21 cellular contexts compared by ENCODE assay signal in the genomic region with DNA sequence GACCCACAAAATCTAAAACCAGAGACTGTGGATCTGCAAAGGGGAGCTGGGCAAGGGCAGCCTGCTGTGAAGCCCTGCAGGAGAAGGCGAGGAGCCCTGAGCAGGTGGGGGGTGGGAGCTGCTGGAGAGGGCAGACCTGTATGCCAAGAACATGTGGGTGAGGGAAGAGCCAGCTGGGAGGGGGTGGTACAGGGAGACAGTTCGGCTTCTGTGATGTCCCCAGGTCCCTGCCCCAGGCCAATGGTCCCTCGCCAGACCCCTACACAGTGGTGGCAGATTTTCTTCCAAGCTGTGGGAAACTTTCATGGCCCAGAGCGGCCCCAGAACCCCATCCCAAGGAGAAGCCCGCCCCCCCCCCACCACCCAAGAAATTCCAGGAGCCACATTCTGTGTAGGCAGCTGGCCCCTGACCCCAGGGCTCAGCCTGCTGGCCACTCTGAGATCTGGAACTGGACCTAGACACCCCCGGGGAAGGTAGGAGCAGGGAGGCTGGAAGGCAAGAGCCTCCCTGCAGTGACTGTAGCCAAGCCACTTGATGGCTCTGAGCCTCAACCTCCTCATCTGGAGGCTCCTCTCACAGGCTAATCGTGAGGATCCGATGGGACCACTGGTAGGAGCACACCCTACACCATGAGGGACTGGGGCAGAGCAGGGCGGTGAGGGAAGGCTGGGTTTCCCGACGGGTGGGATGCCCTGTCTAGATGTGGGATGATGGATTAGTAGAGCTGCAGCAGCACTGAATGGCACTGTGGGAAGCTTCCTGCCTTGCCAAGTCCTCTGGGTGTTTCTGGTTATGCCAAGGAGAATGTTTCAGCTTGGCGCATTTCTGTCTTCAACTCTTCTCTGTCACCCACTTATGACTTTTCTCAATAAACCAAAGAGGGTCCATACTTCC. TPM values are rescaled to one million over a fixed set of nuclear protein-coding genes. Genes with fewer than 3 reads are reported as not detected.
A peak's percentile ranks its signal among the peaks of the same experiment; 100 is the strongest.
DNase-seq lines count a peak whose midpoint lies in the region; TF ChIP-seq lines count a peak whose summit lies in the region.
"Had no signal": no experiment of that assay in that cellular context is flagged by ENCODE, and none has a peak within 500 bp of the region (broad histone marks: within the 10 kb centered on the region; RNA-seq: fewer than 3 reads in every experiment).

No MANE protein-coding gene starts in this region.

- peak overlapping the region; percentile 10 for H3K4me3 Mint-ChIP-seq in osteocyte (ENCODE audit: unreplicated experiment)
- H3K4me3 Mint-ChIP-seq: stimulated activated naive CD8-positive, alpha-beta T cell treated with anti-CD3 and anti-CD28 coated beads, Interleukin-15, amount 100 ng/mL, for 72 hours had no signal

- TF ChIP-seq CTCF in GM20000 (IDR thresholded peaks at IDR 0.05; ENCODE audit: extremely low read depth, missing control alignments) (no peak), fibroblast of lung (conservative IDR thresholded peaks at IDR 0.05 in 1 of 2, IDR thresholded peaks at IDR 0.05 in 1 of 2; ENCODE audit: low read depth in 1 of 2, low read length in 2 of 2) (no peak), osteocyte (IDR thresholded peaks at IDR 0.05) (no peak)

- H3K36me3 Mint-ChIP-seq in osteocyte (ENCODE audit: unreplicated experiment): peaks cover 3% of the 10 kb centered on the region

- peaks cover 1% of the 10 kb centered on the region for H3K36me3 ChIP-seq in fibroblast of lung (ENCODE audit: control insufficient read depth, insufficient read depth, low read length)
- H3K36me3 ChIP-seq: right lobe of liver had no signal

- H3K27me3 ChIP-seq in fibroblast of lung (ENCODE audit: control insufficient read depth, insufficient read depth, low read length): no peaks in the 10 kb centered on the region
- H3K27me3 ChIP-seq: right lobe of liver had no signal

- H3K9me3 Mint-ChIP-seq in osteocyte (ENCODE audit: unreplicated experiment): no peaks in the 10 kb centered on the region
- H3K9me3 Mint-ChIP-seq: stimulated activated naive CD8-positive, alpha-beta T cell treated with anti-CD3 and anti-CD28 coated beads, Interleukin-15, amount 100 ng/mL, for 72 hours had no signal

- H3K4me1 ChIP-seq in fibroblast of lung (ENCODE audit: control insufficient read depth, extremely low read depth, insufficient read depth, low read length): peaks cover 24% of the 10 kb centered on the region
- H3K4me1 ChIP-seq: right lobe of liver had no signal

- peak overlapping the region; percentile 23 for H3K27ac ChIP-seq in fibroblast of lung (ENCODE audit: insufficient read depth, low read length)
- H3K27ac ChIP-seq: right lobe of liver had no signal

- H3K9ac ChIP-seq in fibroblast of lung (ENCODE audit: insufficient read depth, low read length): no peak overlapping the region

- H3K9me3 ChIP-seq in fibroblast of lung (ENCODE audit: control insufficient read depth, insufficient read depth, low read depth, low read length): no peaks in the 10 kb centered on the region
- H3K9me3 ChIP-seq: right lobe of liver had no signal

- no peak overlapping the region for H3K4me2 ChIP-seq in fibroblast of lung (ENCODE audit: extremely low read depth, insufficient read depth, low read length)

- H4K20me1 ChIP-seq in fibroblast of lung (ENCODE audit: control insufficient read depth, extremely low read depth, insufficient read depth, low read length): no peaks in the 10 kb centered on the region

- no peaks in the 10 kb centered on the region for H3K79me2 ChIP-seq in fibroblast of lung (ENCODE audit: control insufficient read depth, insufficient read depth, low read length)

- no peak overlapping the region for H3K4me3 ChIP-seq in fibroblast of lung (replicated peaks in 1 of 4; ENCODE audit: control extremely low read depth in 1 of 4, insufficient read depth in 1 of 4, low read depth in 3 of 4, low read length in 4 of 4)
- H3K4me3 ChIP-seq: right lobe of liver had no signal

- peaks cover 79% of the 10 kb centered on the region for H3K4me1 Mint-ChIP-seq in osteocyte (ENCODE audit: unreplicated experiment)

- peak overlapping the region; percentile 93 for H3K27ac Mint-ChIP-seq in osteocyte (ENCODE audit: unreplicated experiment)

- H2AFZ ChIP-seq in fibroblast of lung (ENCODE audit: low read length): no peak overlapping the region

- H3K27me3 Mint-ChIP-seq in osteocyte (ENCODE audit: unreplicated experiment): no peaks in the 10 kb centered on the region

- DNase-seq in Ammon's horn (ENCODE audit: low spot score) (peak; percentile 1), GM20000 (ENCODE audit: low spot score) (peak; percentile 8), fibroblast of lung (ENCODE audit: low read depth in 2 of 2) (no peak), osteocyte (ENCODE audit: extremely low spot score, unreplicated experiment) (no peak), KG1 (lab: John Stamatoyannopoulos, UW) (no peak), ureter (ENCODE audit: low spot score) (no peak), NCI-H524 treated with DMSO at 0.1 percent for 48 hours (lab: John Stamatoyannopoulos, UW) (no peak), NCI-H2029 (lab: John Stamatoyannopoulos, UW) (no peak)
- DNase-seq: activated effector memory CD4-positive, alpha-beta T cell treated with anti-CD3 and anti-CD28 coated beads, Interleukin-2, amount 50 U/mL, for 16 hours; AML-193; central memory CD4-positive, alpha-beta T cell; GF-D8; hippocampal formation; kidney glomerular epithelial cell; NCI-H1436 treated with DMSO at 0.1 percent for 48 hours; occipital lobe; stimulated activated naive CD8-positive, alpha-beta T cell treated with anti-CD3 and anti-CD28 coated beads, Interleukin-15, amount 100 ng/mL, for 72 hours; T1000 had no signal

RNA-seq across cellular contexts. Expression of gene CSF1R, which starts 22.6 kb away (rescaled TPM):
- total RNA-seq in fibroblast of lung (not detected in 2 replicates), osteocyte (1.1 and 1.2 TPM in 2 replicates), ureter (16.9 TPM)
- 0.07 and 0.15 TPM in 2 replicates for polyA plus RNA-seq in fibroblast of lung
- polyA plus RNA-seq in fibroblast of lung (2012): 0.22 and 0.24 TPM in 2 replicates
- polyA minus RNA-seq in fibroblast of lung (ENCODE audit: low replicate concordance): not detected in 2 replicates
- total RNA-seq: SK-MEL-5 had no signal

RNA-seq across cellular contexts. Expression of gene PDGFRB, which starts 46.7 kb away (rescaled TPM):
- total RNA-seq in fibroblast of lung: 151 and 231 TPM in 2 replicates
- 77.4 and 347 TPM in 2 replicates for polyA plus RNA-seq in fibroblast of lung
- 109 and 618 TPM in 2 replicates for polyA plus RNA-seq in fibroblast of lung (2012)
- 549 and 2,332 TPM in 2 replicates for polyA minus RNA-seq in fibroblast of lung (ENCODE audit: low replicate concordance)
- 1,093 and 1,131 TPM in 2 replicates for total RNA-seq in osteocyte
- 108 TPM for total RNA-seq in ureter

RNA-seq across cellular contexts. Expression of gene CDX1, which starts 57.6 kb away (rescaled TPM):
- under 0.01 and 0.33 TPM in 2 replicates for total RNA-seq in fibroblast of lung
- polyA plus RNA-seq in fibroblast of lung: 0.09 and 1.8 TPM in 2 replicates
- polyA plus RNA-seq in fibroblast of lung (2012): 1.6 TPM in 1 of 2 replicates, not detected in the other
- 1.5 TPM in 1 of 2 replicates, not detected in the other for polyA minus RNA-seq in fibroblast of lung (ENCODE audit: low replicate concordance)
- total RNA-seq in osteocyte: 0.71 and 1.0 TPM in 2 replicates
- total RNA-seq in ureter: not detected
- total RNA-seq: mononuclear cell, occipital lobe, right lobe of liver, SK-MEL-5 had no signal

Comparison
In these comparisons a context has a peak if more than half of its experiments do, and no peak if none do; other contexts are left out.
1. DNase-seq: peak in Ammon's horn (single experiment) and GM20000 (single experiment); none in fibroblast of lung (0 of 2), osteocyte (single experiment), KG1 (single experiment), ureter (single experiment), NCI-H524 treated with DMSO at 0.1 percent for 48 hours (single experiment) and NCI-H2029 (single experiment).